Comparison of ENCODE assay signal across 1 cellular context in genomic region chr13:20902438-20903163, GRCh38.
TF ChIP-seq lines count a peak whose summit lies in the region.

XPO4 (minus strand) TSS chr13:20902746; CDS start chr13:20902738, 8 bp downstream.

TF ChIP-seq in HepG2, 621 proteins besides CTCF, POLR2A, EP300 and RAD21 (continued from another document):
- TF ChIP-seq ZNF34 (CRISPR knock-in tag; IDR thresholded peaks at IDR 0.05; ENCODE audit: borderline replicate concordance), result 0 out of 2 replicates have a peak, but pooled peaks have one; percentile 51
- TF ChIP-seq, protein P1, sequence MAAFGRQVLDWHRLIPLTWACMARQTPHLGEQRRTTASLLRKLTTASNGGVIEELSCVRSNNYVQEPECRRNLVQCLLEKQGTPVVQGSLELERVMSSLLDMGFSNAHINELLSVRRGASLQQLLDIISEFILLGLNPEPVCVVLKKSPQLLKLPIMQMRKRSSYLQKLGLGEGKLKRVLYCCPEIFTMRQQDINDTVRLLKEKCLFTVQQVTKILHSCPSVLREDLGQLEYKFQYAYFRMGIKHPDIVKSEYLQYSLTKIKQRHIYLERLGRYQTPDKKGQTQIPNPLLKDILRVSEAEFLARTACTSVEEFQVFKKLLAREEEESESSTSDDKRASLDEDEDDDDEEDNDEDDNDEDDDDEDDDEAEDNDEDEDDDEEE (CRISPR knock-in tag; IDR thresholded peaks at IDR 0.05), result no peak
- TF ChIP-seq, protein P2, sequence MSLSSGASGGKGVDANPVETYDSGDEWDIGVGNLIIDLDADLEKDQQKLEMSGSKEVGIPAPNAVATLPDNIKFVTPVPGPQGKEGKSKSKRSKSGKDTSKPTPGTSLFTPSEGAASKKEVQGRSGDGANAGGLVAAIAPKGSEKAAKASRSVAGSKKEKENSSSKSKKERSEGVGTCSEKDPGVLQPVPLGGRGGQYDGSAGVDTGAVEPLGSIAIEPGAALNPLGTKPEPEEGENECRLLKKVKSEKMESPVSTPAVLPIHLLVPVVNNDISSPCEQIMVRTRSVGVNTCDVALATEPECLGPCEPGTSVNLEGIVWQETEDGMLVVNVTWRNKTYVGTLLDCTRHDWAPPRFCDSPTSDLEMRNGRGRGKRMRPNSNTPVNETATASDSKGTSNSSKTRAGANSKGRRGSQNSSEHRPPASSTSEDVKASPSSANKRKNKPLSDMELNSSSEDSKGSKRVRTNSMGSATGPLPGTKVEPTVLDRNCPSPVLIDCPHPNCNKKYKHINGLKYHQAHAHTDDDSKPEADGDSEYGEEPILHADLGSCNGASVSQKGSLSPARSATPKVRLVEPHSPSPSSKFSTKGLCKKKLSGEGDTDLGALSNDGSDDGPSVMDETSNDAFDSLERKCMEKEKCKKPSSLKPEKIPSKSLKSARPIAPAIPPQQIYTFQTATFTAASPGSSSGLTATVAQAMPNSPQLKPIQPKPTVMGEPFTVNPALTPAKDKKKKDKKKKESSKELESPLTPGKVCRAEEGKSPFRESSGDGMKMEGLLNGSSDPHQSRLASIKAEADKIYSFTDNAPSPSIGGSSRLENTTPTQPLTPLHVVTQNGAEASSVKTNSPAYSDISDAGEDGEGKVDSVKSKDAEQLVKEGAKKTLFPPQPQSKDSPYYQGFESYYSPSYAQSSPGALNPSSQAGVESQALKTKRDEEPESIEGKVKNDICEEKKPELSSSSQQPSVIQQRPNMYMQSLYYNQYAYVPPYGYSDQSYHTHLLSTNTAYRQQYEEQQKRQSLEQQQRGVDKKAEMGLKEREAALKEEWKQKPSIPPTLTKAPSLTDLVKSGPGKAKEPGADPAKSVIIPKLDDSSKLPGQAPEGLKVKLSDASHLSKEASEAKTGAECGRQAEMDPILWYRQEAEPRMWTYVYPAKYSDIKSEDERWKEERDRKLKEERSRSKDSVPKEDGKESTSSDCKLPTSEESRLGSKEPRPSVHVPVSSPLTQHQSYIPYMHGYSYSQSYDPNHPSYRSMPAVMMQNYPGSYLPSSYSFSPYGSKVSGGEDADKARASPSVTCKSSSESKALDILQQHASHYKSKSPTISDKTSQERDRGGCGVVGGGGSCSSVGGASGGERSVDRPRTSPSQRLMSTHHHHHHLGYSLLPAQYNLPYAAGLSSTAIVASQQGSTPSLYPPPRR (CRISPR knock-in tag; IDR thresholded peaks at IDR 0.05; ENCODE audit: borderline replicate concordance), result no peak
